Comparison of ENCODE assay signal across 8 cellular contexts in the genomic region with DNA sequence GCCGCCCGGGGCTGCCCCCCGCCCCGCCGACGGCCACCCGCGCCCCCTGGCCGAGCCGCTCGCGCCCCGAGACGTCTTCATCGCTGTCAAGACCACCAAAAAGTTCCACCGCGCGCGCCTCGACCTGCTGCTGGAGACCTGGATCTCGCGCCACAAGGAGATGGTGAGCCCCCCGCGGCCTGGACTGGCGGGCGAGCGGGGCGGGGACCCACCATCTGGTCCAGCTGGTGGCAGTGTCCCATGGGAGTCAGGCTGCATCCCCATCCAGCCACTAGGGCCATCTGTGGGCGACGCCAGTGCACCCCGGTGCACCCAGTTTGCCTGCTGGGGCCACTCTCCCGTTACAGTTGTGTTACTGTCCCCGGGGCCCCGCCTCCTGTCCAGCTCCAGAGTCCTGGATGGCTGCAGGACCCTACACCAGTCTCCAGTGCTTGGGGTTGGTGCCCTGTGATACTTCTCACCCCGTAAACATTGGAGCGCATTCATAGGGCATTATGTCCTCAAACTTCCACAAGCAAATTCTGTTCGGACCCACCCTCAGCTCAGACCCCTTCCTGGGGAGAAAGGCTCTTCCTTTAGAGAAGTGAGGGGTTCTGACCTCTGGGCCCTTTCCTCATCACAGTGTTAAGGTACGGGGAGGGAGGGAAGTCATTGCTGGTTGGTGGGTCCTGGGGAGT. TPM values are rescaled to one million over a fixed set of nuclear protein-coding genes. Genes with fewer than 3 reads are reported as not detected.
DNase-seq lines count a peak whose midpoint lies in the region; ATAC-seq lines count a peak whose summit lies in the region.

No MANE protein-coding gene starts in this region.

- H3K36me3 Mint-ChIP-seq in dendritic cell treated with granulocyte-macrophage colony-stimulating factor and Interleukin-4, amounts not matched to agents 40 ng/mL and 50 ng/mL, for 4 days (ENCODE audit: low read depth), result peaks cover 46% of the 10 kb centered on the region
- H3K36me3 Mint-ChIP-seq in naive B cell, result peaks cover 0 to 13% of the 10 kb centered on the region in 2 donors

- peak overlapping the region; percentile 100 for H3K4me3 Mint-ChIP-seq in dendritic cell treated with granulocyte-macrophage colony-stimulating factor and Interleukin-4, amounts not matched to agents 40 ng/mL and 50 ng/mL, for 4 days
- H3K4me3 Mint-ChIP-seq in naive B cell, result peak overlapping the region; percentile 92 to 98 (median 96)

- DNase-seq in 8988T, result peak; percentile 83
- DNase-seq in ELR (ENCODE audit: low read depth), result peak; percentile 57
- peak; percentile 50 for DNase-seq in RPMI8226
- no peak for DNase-seq in naive B cell
- DNase-seq in globus pallidus (ENCODE audit: low spot score), result no peak
- no peak for DNase-seq in middle frontal gyrus (ENCODE audit: extremely low spot score, low spot score)
- DNase-seq in NCI-H2029 treated with DMSO at 0.1 percent for 48 hours (lab: John Stamatoyannopoulos, UW), result no peak

- H3K9me3 Mint-ChIP-seq in dendritic cell treated with granulocyte-macrophage colony-stimulating factor and Interleukin-4, amounts not matched to agents 40 ng/mL and 50 ng/mL, for 4 days, result no peaks in the 10 kb centered on the region
- no peaks in the 10 kb centered on the region for H3K9me3 Mint-ChIP-seq in naive B cell

- H3K27me3 Mint-ChIP-seq in dendritic cell treated with granulocyte-macrophage colony-stimulating factor and Interleukin-4, amounts not matched to agents 40 ng/mL and 50 ng/mL, for 4 days, result peaks cover 8% of the 10 kb centered on the region
- no peaks in the 10 kb centered on the region for H3K27me3 Mint-ChIP-seq in naive B cell

- H3K27ac Mint-ChIP-seq in dendritic cell treated with granulocyte-macrophage colony-stimulating factor and Interleukin-4, amounts not matched to agents 40 ng/mL and 50 ng/mL, for 4 days, result peak overlapping the region; percentile 87
- H3K27ac Mint-ChIP-seq in naive B cell, result peak overlapping the region; percentile 84 to 97 (median 92)

- ATAC-seq in naive B cell (ENCODE audit: low read depth in 2 of 2), result no peak

- H3K4me1 Mint-ChIP-seq in dendritic cell treated with granulocyte-macrophage colony-stimulating factor and Interleukin-4, amounts not matched to agents 40 ng/mL and 50 ng/mL, for 4 days (ENCODE audit: low read depth), result peaks cover 61% of the 10 kb centered on the region
- H3K4me1 Mint-ChIP-seq in naive B cell, result peaks cover 30 to 52% (median 45%) of the 10 kb centered on the region in 3 donors

- intact Hi-C loops in dendritic cell treated with granulocyte-macrophage colony-stimulating factor and Interleukin-4, amounts not matched to agents 40 ng/mL and 50 ng/mL, for 4 days (cut with micrococcal nuclease), result loop anchor here (5.0 to 10.0 kb wide), 2 partner anchors 37 to 115 kb away; a partner anchor contains a TSS

RNA-seq across cellular contexts. Expression of a gene that starts 0.7 kb away (rescaled TPM):
- 1 to 10 TPM in 5 of 6 donors, under 1 TPM in 1; 0.59 to 4.0 (median 2.2) TPM for polyA plus RNA-seq in naive B cell (ENCODE audit: low read depth in 6 of 6)

RNA-seq across cellular contexts. Expression of a gene that starts 35.1 kb away (rescaled TPM):
- polyA plus RNA-seq in naive B cell (ENCODE audit: low read depth in 6 of 6), result 10 to 100 TPM; 17.7 to 29.3 (median 20.6) TPM

RNA-seq across cellular contexts. Expression of a gene that starts 38.5 kb away (rescaled TPM):
- polyA plus RNA-seq in naive B cell (ENCODE audit: low read depth in 6 of 6), result 1 to 10 TPM in 4 of 6 donors, under 1 TPM in 1, not detected in 1; 0.36 to 1.7 (median 1.3) TPM

RNA-seq across cellular contexts. Expression of a gene that starts 44.1 kb away (rescaled TPM):
- polyA plus RNA-seq in naive B cell (ENCODE audit: low read depth in 6 of 6), result not detected

Comparison
In these comparisons a context has a peak if more than half of its experiments do, and no peak if none do; other contexts are left out.
1. DNase-seq: peak in 8988T (single experiment), ELR (single experiment) and RPMI8226 (single experiment); none in naive B cell (single experiment), globus pallidus (single experiment), middle frontal gyrus (single experiment) and NCI-H2029 treated with DMSO at 0.1 percent for 48 hours (single experiment).